In genomic region chr1:52602328-52603300, GRCh38 we compare ENCODE assay signal across 8 cellular contexts. TPM values are rescaled to one million over a fixed set of nuclear protein-coding genes. Genes with fewer than 3 reads are reported as not detected.
DNase-seq lines count a peak whose midpoint lies in the region; ATAC-seq, FAIRE-seq and TF ChIP-seq lines count a peak whose summit lies in the region.

Gene GPX7 (plus strand): TSS chr1:52602371. CDS start chr1:52602410, 39 bp downstream.

- no peaks in the 10 kb centered on the region for H3K27me3 ChIP-seq in PC-9 (ENCODE audit: insufficient read depth, low read depth)

- H3K27ac ChIP-seq in kidney (ENCODE audit: low read depth in 2 of 2, low read length in 2 of 2) (peak within 1 kb of the TSS in 1 of 2 donors; percentile 65), PC-9 (no peak within 1 kb of the TSS)

- no peak for TF ChIP-seq CTCF in kidney (IDR thresholded peaks at IDR 0.05; ENCODE audit: borderline replicate concordance, extremely low read depth, insufficient read depth)
- TF ChIP-seq CTCF in PC-9 (conservative IDR thresholded peaks at IDR 0.05): no peak

- DNase-seq in AG20443 (ENCODE audit: low spot score): peak; percentile 79
- DNase-seq in activated CD4-positive, CD25-positive, alpha-beta regulatory T cell treated with anti-CD3 and anti-CD28 coated beads, Interleukin-2, amount 50 U/mL, for 16 hours (ENCODE audit: low read depth, low spot score): peak; percentile 4
- DNase-seq in central memory CD4-positive, alpha-beta T cell: peak; percentile 63
- DNase-seq in kidney: peak; percentile 79
- DNase-seq in stimulated activated CD4-positive, alpha-beta T cell treated with anti-CD3 and anti-CD28 coated beads, Interleukin-12 subunit alpha, Interleukin-12 subunit beta, amount 100 ng/mL, for 48 hours (ENCODE audit: low read depth in 2 of 3, low spot score in 1 of 3): peak; percentile 16 to 41 (median 37)
- DNase-seq in GF-D8 (lab: John Stamatoyannopoulos, UW): no peak
- DNase-seq in PC-9: no peak

- H3K4me3 ChIP-seq in kidney (ENCODE audit: low read length in 2 of 2) (peak within 1 kb of the TSS; percentile 61 to 67), PC-9 (no peak within 1 kb of the TSS)

- no peaks in the 10 kb centered on the region for H3K9me2 ChIP-seq in PC-9 (ENCODE audit: insufficient read depth)

- POLR2A ChIA-PET in PC-9 (lab: Charles Lee; ENCODE audit: unreplicated experiment): no interaction called here

- peak; percentile 38 for ATAC-seq in HG03432 (IDR thresholded peaks at IDR 0.05; ENCODE audit: unreplicated experiment)

- H3K79me2 ChIP-seq in PC-9 (ENCODE audit: low read depth): no peaks in the 10 kb centered on the region

- H4K20me1 ChIP-seq in PC-9 (ENCODE audit: insufficient read depth): no peaks in the 10 kb centered on the region

- CTCF ChIA-PET in PC-9 (lab: Charles Lee): no interaction called here

- FAIRE-seq in kidney (lab: Jason Lieb, UNC): no peak

- no peaks in the 10 kb centered on the region for H3K9me3 ChIP-seq in kidney (ENCODE audit: control insufficient read depth in 1 of 2, low read length in 2 of 2)
- no peaks in the 10 kb centered on the region for H3K9me3 ChIP-seq in PC-9 (ENCODE audit: insufficient read depth, low read depth)

- H3K36me3 ChIP-seq in kidney (ENCODE audit: control insufficient read depth in 1 of 2, insufficient read depth in 2 of 2, low read length in 2 of 2) (no peaks in the 10 kb centered on the region), PC-9 (ENCODE audit: low read depth) (no peaks in the 10 kb centered on the region)

- BruUV-seq in PC-9 (replicated peaks; lab: Mats Ljungman, UMichigan): no TSS peak

- peak within 1 kb of the TSS; percentile 80 to 82 for H3K9ac ChIP-seq in kidney (ENCODE audit: low read length in 2 of 2)

- no peak within 1 kb of the TSS for H2AFZ ChIP-seq in PC-9

- H3F3A ChIP-seq in PC-9 (ENCODE audit: insufficient read depth, low read depth): no peaks in the 10 kb centered on the region; the same call in 1 of the 2 replicates

- H3K4me1 ChIP-seq in kidney (ENCODE audit: control insufficient read depth in 1 of 2, insufficient read depth in 1 of 2, low read depth in 1 of 2, low read length in 2 of 2): peaks cover 4 to 10% of the 10 kb centered on the region in 2 donors
- no peaks in the 10 kb centered on the region for H3K4me1 ChIP-seq in PC-9 (replicated peaks; ENCODE audit: insufficient read depth)

- H3K4me2 ChIP-seq in PC-9: no peak within 1 kb of the TSS

- intact Hi-C loops in kidney (cut with DNase I) (no loop called here), PC-9 (cut with micrococcal nuclease; ENCODE audit: unreplicated experiment) (no loop called here)

RNA-seq across cellular contexts. Expression of gene GPX7, which starts in this region (rescaled TPM):
- total RNA-seq in kidney (9.7 TPM), PC-9 (2021) (0.43 TPM in 1 of 2 replicates, not detected in the other)
- polyA plus RNA-seq in kidney (ENCODE audit: insufficient read depth, low read depth, low replicate concordance): 14.3 TPM

Comparison
In these comparisons a context has a peak if more than half of its experiments do, and no peak if none do; other contexts are left out.
1. DNase-seq: peak in AG20443 (single experiment), activated CD4-positive, CD25-positive, alpha-beta regulatory T cell treated with anti-CD3 and anti-CD28 coated beads, Interleukin-2, amount 50 U/mL, for 16 hours (single experiment), central memory CD4-positive, alpha-beta T cell (single experiment), kidney (single experiment) and stimulated activated CD4-positive, alpha-beta T cell treated with anti-CD3 and anti-CD28 coated beads, Interleukin-12 subunit alpha, Interleukin-12 subunit beta, amount 100 ng/mL, for 48 hours (3 of 3); none in GF-D8 (single experiment) and PC-9 (0 of 2).